ENCODE assay signal across 3 cellular contexts in genomic region chr22:21407139-21407538, GRCh38. TPM values are rescaled to one million over a fixed set of nuclear protein-coding genes. Genes with fewer than 3 reads are reported as not detected.
"Had no signal": no experiment of that assay in that cellular context is flagged by ENCODE, and none has a peak within 500 bp of the region (broad histone marks: within the 10 kb centered on the region; RNA-seq: fewer than 3 reads in every experiment).

No MANE protein-coding gene starts in this region.

RNA-seq across cellular contexts. Expression of gene RIMBP3B, which starts 23.6 kb away (rescaled TPM):
- total RNA-seq: MCF 10A, PC-9, RPMI7951 had no signal
